Comparison of ENCODE assay signal across 7 cellular contexts in genomic region chr11:12845739-12846358, GRCh38.
DNase-seq lines count a peak whose midpoint lies in the region; TF ChIP-seq lines count a peak whose summit lies in the region.

No MANE protein-coding gene starts in this region.

- POLR2A ChIA-PET in SK-N-SH (lab: Yijun Ruan, JAX), result interaction anchor here (0.6 to 1.2 kb wide), 5 partner anchors 18 to 536 kb away, joined by 3 to 6 read pairs (median 3); no protein-coding TSS in a partner anchor

- DNase-seq in NCI-H1105 (lab: John Stamatoyannopoulos, UW), result peak; percentile 93
- peak; percentile 70 for DNase-seq in SK-N-SH
- peak; percentile 86 for DNase-seq in islet precursor cell
- no peak for DNase-seq in uterus
- DNase-seq in stimulated activated naive CD4-positive, alpha-beta T cell (lab: John Stamatoyannopoulos, UW), result no peak
- no peak for DNase-seq in KBM-7
- no peak for DNase-seq in activated CD8-positive, alpha-beta memory T cell treated with anti-CD3 and anti-CD28 coated beads for 24 hours

- H3K36me3 ChIP-seq in SK-N-SH (replicated peaks in 1 of 2; ENCODE audit: control insufficient read depth in 1 of 2, insufficient read depth in 2 of 2, low read length in 1 of 2) (peaks cover 0 to 15% of the 10 kb centered on the region in 2 experiments), uterus (no peaks in the 10 kb centered on the region)

- no peak for TF ChIP-seq POLR2A in uterus (IDR thresholded peaks at IDR 0.05)

- TF ChIP-seq EP300 in SK-N-SH (IDR thresholded peaks at IDR 0.05; ENCODE audit: borderline replicate concordance in 1 of 2, low read depth in 1 of 2, low read length in 1 of 2), result peak in 1 of 2 experiments; percentile 93; a peak in 2 of 4 replicates

- peak; percentile 38 for TF ChIP-seq RAD21 in SK-N-SH (IDR thresholded peaks at IDR 0.05; ENCODE audit: low read length)

- no peak overlapping the region; the same call in 1 of the 2 replicates for H3K4me2 ChIP-seq in SK-N-SH

- no peak overlapping the region; a peak in 1 of 4 replicates for H3K4me3 ChIP-seq in SK-N-SH (ENCODE audit: low read depth in 2 of 2, low read length in 1 of 2)
- no peak overlapping the region for H3K4me3 ChIP-seq in uterus

- intact Hi-C loops in uterus (cut with DNase I; ENCODE audit: low total_unique reads), result no loop called here

- H4K20me1 ChIP-seq in SK-N-SH (ENCODE audit: insufficient read depth), result peaks cover 60% of the 10 kb centered on the region

- no peaks in the 10 kb centered on the region for H3K9me2 ChIP-seq in SK-N-SH

- CTCF ChIA-PET in SK-N-SH (lab: Yijun Ruan, JAX), result interaction anchor here (0.8 to 2.4 kb wide), 6 partner anchors 13 to 557 kb away, joined by 3 to 16 read pairs (median 4); no protein-coding TSS in a partner anchor

- 31% methylated on average over 9 of the region's 10 CpGs for WGBS in SK-N-SH (ENCODE audit: low lambda C conversion rate)

- no peak overlapping the region for H3K9ac ChIP-seq in SK-N-SH

- H3K9me3 ChIP-seq in SK-N-SH (no peaks in the 10 kb centered on the region), uterus (no peaks in the 10 kb centered on the region)

- H3K27ac ChIP-seq in SK-N-SH (ENCODE audit: low read depth in 2 of 2, low read length in 1 of 2) (peak overlapping the region; percentile 97 to 98; a peak in 3 of 4 replicates), uterus (peak overlapping the region; percentile 8 to 20)

- no peaks in the 10 kb centered on the region for H3K27me3 ChIP-seq in SK-N-SH (ENCODE audit: insufficient read depth)
- no peaks in the 10 kb centered on the region for H3K27me3 ChIP-seq in uterus

- TF ChIP-seq CTCF in SK-N-SH (IDR thresholded peaks at IDR 0.05), result no peak
- no peak for TF ChIP-seq CTCF in uterus (IDR thresholded peaks at IDR 0.05)

- H3K4me1 ChIP-seq in SK-N-SH (ENCODE audit: control insufficient read depth in 1 of 2, insufficient read depth in 2 of 2, low read depth in 1 of 2, low read length in 1 of 2) (peaks cover 55 to 66% of the 10 kb centered on the region in 2 experiments), uterus (peaks cover 0 to 7% of the 10 kb centered on the region in 2 donors)

- peaks cover 100% of the 10 kb centered on the region for H3K79me2 ChIP-seq in SK-N-SH (ENCODE audit: insufficient read depth)

- H2AFZ ChIP-seq in SK-N-SH (ENCODE audit: low read depth), result no peak overlapping the region

- peaks cover 32% of the 10 kb centered on the region for H3F3A ChIP-seq in SK-N-SH (replicated peaks; ENCODE audit: insufficient read depth)

- in situ Hi-C loops in KBM-7 (cut with MboI; ENCODE audit: low pct_unique_long_range_greater_than_20kb, low sequenced_read_pairs), result no loop called here

TF ChIP-seq in SK-N-SH, 30 proteins besides CTCF, POLR2A, EP300 and RAD21:
- TF ChIP-seq FOSL2 (IDR thresholded peaks at IDR 0.05; ENCODE audit: borderline replicate concordance, low read depth), result peak; percentile 4; the same call in 1 of the 2 replicates
- TF ChIP-seq MXI1 (IDR thresholded peaks at IDR 0.05; ENCODE audit: low read depth, low read length), result peak; percentile 75; the same call in 1 of the 2 replicates
- TF ChIP-seq NFIC (IDR thresholded peaks at IDR 0.05; ENCODE audit: borderline replicate concordance), result no peak
- TF ChIP-seq USF1 (IDR thresholded peaks at IDR 0.05; ENCODE audit: borderline replicate concordance, low read depth), result peak; percentile 78
- TF ChIP-seq REST (IDR thresholded peaks at IDR 0.05; ENCODE audit: low read depth, low read length), result no peak
- peak; percentile 88 for TF ChIP-seq CHD2 (IDR thresholded peaks at IDR 0.05; ENCODE audit: low read length, partially characterized antibody)
- TF ChIP-seq FOXJ3 (CRISPR knock-in tag; IDR thresholded peaks at IDR 0.05), result peak; percentile 90
- TF ChIP-seq RCOR1 (IDR thresholded peaks at IDR 0.05; ENCODE audit: low read length), result peak; percentile 100
- TF ChIP-seq GATA2 (CRISPR knock-in tag; IDR thresholded peaks at IDR 0.05), result peak; percentile 84
- no peak for TF ChIP-seq RXRA (IDR thresholded peaks at IDR 0.05; ENCODE audit: borderline replicate concordance, low read depth)
- TF ChIP-seq JUND (IDR thresholded peaks at IDR 0.05), result no peak
- peak; percentile 80 for TF ChIP-seq TCF12 (IDR thresholded peaks at IDR 0.05)
- TF ChIP-seq USF2 (IDR thresholded peaks at IDR 0.05; ENCODE audit: borderline replicate concordance, low read depth, low read length), result peak; percentile 47; the same call in 1 of the 2 replicates
- TF ChIP-seq FOXM1 (IDR thresholded peaks at IDR 0.05; ENCODE audit: low read depth), result no peak
TF ChIP-seq in SK-N-SH: peak in this region for 9.

Comparison
In these comparisons a context has a peak if more than half of its experiments do, and no peak if none do; other contexts are left out.
1. DNase-seq: peak in NCI-H1105 (single experiment), SK-N-SH (single experiment) and islet precursor cell (single experiment); none in uterus (0 of 2), stimulated activated naive CD4-positive, alpha-beta T cell (0 of 6), KBM-7 (single experiment) and activated CD8-positive, alpha-beta memory T cell treated with anti-CD3 and anti-CD28 coated beads for 24 hours (single experiment).